Comparison of ENCODE assay signal across 7 cellular contexts in genomic region chr6:26550250-26550993, GRCh38. TPM values are rescaled to one million over a fixed set of nuclear protein-coding genes. Genes with fewer than 3 reads are reported as not detected.
DNase-seq lines count a peak whose midpoint lies in the region; ATAC-seq and TF ChIP-seq lines count a peak whose summit lies in the region.

No MANE protein-coding gene starts in this region.

- H3K23ac ChIP-seq in mesendoderm (ENCODE audit: low read length), result no peak overlapping the region

- H3K4me2 ChIP-seq in mesendoderm (ENCODE audit: low read length), result peak overlapping the region; percentile 24

- no peak overlapping the region for H2BK120ac ChIP-seq in mesendoderm (ENCODE audit: low read depth, low read length)

- no peak overlapping the region for H4K8ac ChIP-seq in mesendoderm (ENCODE audit: low read depth, low read length)

- no peak overlapping the region for H4K5ac ChIP-seq in mesendoderm (ENCODE audit: low read length)

- no peak for TF ChIP-seq CTCF in VCaP (conservative IDR thresholded peaks at IDR 0.05)

- H3K4me3 ChIP-seq in mesendoderm (ENCODE audit: low read length), result peak overlapping the region; percentile 50
- H3K4me3 ChIP-seq in subcutaneous abdominal adipose tissue (ENCODE audit: low read depth in 1 of 5, low read length in 5 of 5), result peak overlapping the region; percentile 50 to 74 (median 68)

- H3K79me2 ChIP-seq in mesendoderm (ENCODE audit: control insufficient read depth, insufficient read depth, low read length), result no peaks in the 10 kb centered on the region

- no CpG with 5 or more reads among the region's 42 CpGs for whole genome bisulfite sequencing in mesendoderm (ENCODE audit: extremely low coverage, insufficient coverage, low lambda C conversion rate)

- H3K4ac ChIP-seq in mesendoderm (ENCODE audit: low read depth, low read length), result no peak overlapping the region

- no peaks in the 10 kb centered on the region for H3K4me1 ChIP-seq in mesendoderm (ENCODE audit: control insufficient read depth, low read depth, low read length)
- H3K4me1 ChIP-seq in subcutaneous abdominal adipose tissue (ENCODE audit: control insufficient read depth in 5 of 5, insufficient read depth in 5 of 5, low read length in 5 of 5), result peaks cover 0 to 33% (median 27%) of the 10 kb centered on the region in 5 donors

- H3K56ac ChIP-seq in mesendoderm (ENCODE audit: low read length), result peak overlapping the region; percentile 88

- no peak overlapping the region for H2BK15ac ChIP-seq in mesendoderm (replicated peaks; ENCODE audit: low read depth)

- no peak overlapping the region for H3K18ac ChIP-seq in mesendoderm (ENCODE audit: low read length)

- H3K9ac ChIP-seq in mesendoderm (ENCODE audit: low read length) (peak overlapping the region; percentile 61), subcutaneous abdominal adipose tissue (ENCODE audit: low read length in 5 of 5) (peak overlapping the region in 1 of 5 donors; percentile 35)

- DNase-seq in NCI-H146 (lab: John Stamatoyannopoulos, UW) (peak; percentile 89), mesendoderm (peak; percentile 98), NCI-H1694 treated with DMSO at 0.1 percent for 48 hours (lab: John Stamatoyannopoulos, UW) (no peak)
- peak; percentile 29 for DNase-seq in effector CD4-positive, alpha-beta T cell

- H3K27me3 ChIP-seq in mesendoderm (ENCODE audit: insufficient read depth, low read length, poor library complexity) (no peaks in the 10 kb centered on the region), subcutaneous abdominal adipose tissue (ENCODE audit: control insufficient read depth in 5 of 5, insufficient read depth in 4 of 5, low read length in 5 of 5) (no peaks in the 10 kb centered on the region)

- H3K27ac ChIP-seq in VCaP (peak overlapping the region; percentile 52), mesendoderm (ENCODE audit: low read depth, low read length) (peak overlapping the region; percentile 79), subcutaneous abdominal adipose tissue (ENCODE audit: low read depth, low read length) (no peak overlapping the region)

- no peak overlapping the region for H2BK5ac ChIP-seq in mesendoderm (ENCODE audit: low read length)

- H3K9me3 ChIP-seq in subcutaneous abdominal adipose tissue (ENCODE audit: control insufficient read depth in 5 of 5, low read length in 5 of 5), result no peaks in the 10 kb centered on the region

- H3K36me3 ChIP-seq in mesendoderm (ENCODE audit: control insufficient read depth, insufficient read depth, low read length), result peaks cover 2% of the 10 kb centered on the region
- peaks cover 4 to 6% (median 5%) of the 10 kb centered on the region in 5 donors for H3K36me3 ChIP-seq in subcutaneous abdominal adipose tissue (ENCODE audit: control insufficient read depth in 5 of 5, insufficient read depth in 5 of 5, low read length in 5 of 5)

- no peaks in the 10 kb centered on the region for H3K79me1 ChIP-seq in mesendoderm (ENCODE audit: low read length)

- peak; percentile 34 for ATAC-seq in GM18498 (IDR thresholded peaks at IDR 0.05; ENCODE audit: unreplicated experiment)

- no peak overlapping the region for H2AK5ac ChIP-seq in mesendoderm (ENCODE audit: low read length)

RNA-seq across cellular contexts. Expression of gene HMGN4, which starts 12.3 kb away (rescaled TPM):
- 28.8 TPM for polyA plus RNA-seq in mesendoderm (2013, experiment 1 of 2)
- polyA plus RNA-seq in mesendoderm (2013, experiment 2 of 2), result 30.9 TPM

RNA-seq across cellular contexts. Expression of gene ABT1, which starts 46.3 kb away (rescaled TPM):
- 24.5 TPM for polyA plus RNA-seq in mesendoderm (2013, experiment 1 of 2)
- 24.8 TPM for polyA plus RNA-seq in mesendoderm (2013, experiment 2 of 2)

RNA-seq across cellular contexts. Expression of gene BTN1A1, which starts 50.3 kb away (rescaled TPM):
- 0.08 TPM for polyA plus RNA-seq in mesendoderm (2013, experiment 1 of 2)
- 0.07 TPM for polyA plus RNA-seq in mesendoderm (2013, experiment 2 of 2)
